12 cellular contexts compared by ENCODE assay signal in genomic region chr2:147829106-147829505, GRCh38. TPM values are rescaled to one million over a fixed set of nuclear protein-coding genes. Genes with fewer than 3 reads are reported as not detected.
DNase-seq lines count a peak whose midpoint lies in the region; ATAC-seq and TF ChIP-seq lines count a peak whose summit lies in the region.
"Had no signal": no experiment of that assay in that cellular context is flagged by ENCODE, and none has a peak within 500 bp of the region (broad histone marks: within the 10 kb centered on the region; RNA-seq: fewer than 3 reads in every experiment).

No MANE protein-coding gene starts in this region.

- BruUV-seq in Calu3 (replicated peaks; lab: Mats Ljungman, UMichigan) (no TSS peak), IMR-90 (replicated peaks; lab: Mats Ljungman, UMichigan) (no TSS peak)

- ATAC-seq in IMR-90 (ENCODE audit: low read depth) (peak; percentile 81), HG02884 (IDR thresholded peaks at IDR 0.05; ENCODE audit: unreplicated experiment) (no peak)
- ATAC-seq: activated T-cell treated with anti-CD3 and anti-CD28 coated beads, Interleukin-2, amount 50 U/mL, for 72 hours; left colon had no signal

- no peaks in the 10 kb centered on the region for H3K27me3 Mint-ChIP-seq in Calu3 (ENCODE audit: unreplicated experiment)
- peaks cover 4% of the 10 kb centered on the region for H3K27me3 Mint-ChIP-seq in activated T-cell treated with anti-CD3 and anti-CD28 coated beads, Interleukin-2, amount 50 U/mL, for 24 hours
- H3K27me3 Mint-ChIP-seq in activated T-helper 1 cell treated with anti-CD3 and anti-CD28 coated beads, Interleukin-12 subunit alpha, Interleukin-12 subunit beta, Interleukin-2, Interleukin-4 antibody, amounts not matched to agents 30 ng/mL and 10 ng/mL and 1 ng/mL, durations not matched to agents 14 hours and 24 hours and 36 hours (ENCODE audit: insufficient read depth), result peaks cover 13% of the 10 kb centered on the region

- H3K79me1 ChIP-seq in IMR-90 (ENCODE audit: low read depth in 1 of 2, low read length in 2 of 2), result no peaks in the 10 kb centered on the region

- no peak overlapping the region for H4K5ac ChIP-seq in IMR-90 (ENCODE audit: low read depth, low read length)

- no peak overlapping the region for H4K91ac ChIP-seq in IMR-90 (ENCODE audit: insufficient read depth, low read depth, low read length)

- no peaks in the 10 kb centered on the region for H3K9me1 ChIP-seq in IMR-90 (ENCODE audit: insufficient read depth, low read length)

- no peaks in the 10 kb centered on the region for H3K36me3 ChIP-seq in IMR-90 (ENCODE audit: control insufficient read depth, insufficient read depth, low read length)
- H3K36me3 ChIP-seq: prostate gland had no signal

- no peak for TF ChIP-seq CTCF in Calu3 (IDR thresholded peaks at IDR 0.05; ENCODE audit: unreplicated experiment)
- TF ChIP-seq CTCF in IMR-90 (conservative IDR thresholded peaks at IDR 0.05; ENCODE audit: low read depth, low read length), result no peak

- H3K9me3 Mint-ChIP-seq in Calu3 (ENCODE audit: low read depth, unreplicated experiment), result no peaks in the 10 kb centered on the region
- no peaks in the 10 kb centered on the region for H3K9me3 Mint-ChIP-seq in activated T-cell treated with anti-CD3 and anti-CD28 coated beads, Interleukin-2, amount 50 U/mL, for 24 hours
- H3K9me3 Mint-ChIP-seq in activated T-helper 1 cell treated with anti-CD3 and anti-CD28 coated beads, Interleukin-12 subunit alpha, Interleukin-12 subunit beta, Interleukin-2, Interleukin-4 antibody, amounts not matched to agents 30 ng/mL and 10 ng/mL and 1 ng/mL, durations not matched to agents 14 hours and 24 hours and 36 hours, result no peaks in the 10 kb centered on the region

- H3K9me3 ChIP-seq in IMR-90 (ENCODE audit: control insufficient read depth, insufficient read depth, low read length), result no peaks in the 10 kb centered on the region
- H3K9me3 ChIP-seq: prostate gland had no signal

- no peak overlapping the region for H3K4me3 Mint-ChIP-seq in Calu3 (ENCODE audit: low read depth, unreplicated experiment)
- H3K4me3 Mint-ChIP-seq in activated T-cell treated with anti-CD3 and anti-CD28 coated beads, Interleukin-2, amount 50 U/mL, for 24 hours, result no peak overlapping the region
- no peak overlapping the region for H3K4me3 Mint-ChIP-seq in activated T-helper 1 cell treated with anti-CD3 and anti-CD28 coated beads, Interleukin-12 subunit alpha, Interleukin-12 subunit beta, Interleukin-2, Interleukin-4 antibody, amounts not matched to agents 30 ng/mL and 10 ng/mL and 1 ng/mL, durations not matched to agents 14 hours and 24 hours and 36 hours
- H3K4me3 Mint-ChIP-seq: activated T-cell treated with anti-CD3 and anti-CD28 coated beads, Interleukin-2, amount 50 U/mL, for 72 hours had no signal

- H4K20me1 ChIP-seq in IMR-90 (ENCODE audit: insufficient read depth, low read length), result no peaks in the 10 kb centered on the region

- no peaks in the 10 kb centered on the region for H3K36me3 Mint-ChIP-seq in Calu3 (ENCODE audit: insufficient read depth, unreplicated experiment)
- no peaks in the 10 kb centered on the region for H3K36me3 Mint-ChIP-seq in activated T-cell treated with anti-CD3 and anti-CD28 coated beads, Interleukin-2, amount 50 U/mL, for 24 hours (ENCODE audit: low read depth)
- no peaks in the 10 kb centered on the region for H3K36me3 Mint-ChIP-seq in activated T-helper 1 cell treated with anti-CD3 and anti-CD28 coated beads, Interleukin-12 subunit alpha, Interleukin-12 subunit beta, Interleukin-2, Interleukin-4 antibody, amounts not matched to agents 30 ng/mL and 10 ng/mL and 1 ng/mL, durations not matched to agents 14 hours and 24 hours and 36 hours (ENCODE audit: low read depth)

- no peak overlapping the region for H2AFZ ChIP-seq in IMR-90 (replicated peaks; ENCODE audit: low read length, poor library complexity)

- H3K27ac Mint-ChIP-seq in Calu3 (ENCODE audit: unreplicated experiment), result peak overlapping the region; percentile 18
- no peak overlapping the region for H3K27ac Mint-ChIP-seq in activated T-cell treated with anti-CD3 and anti-CD28 coated beads, Interleukin-2, amount 50 U/mL, for 24 hours
- H3K27ac Mint-ChIP-seq in activated T-helper 1 cell treated with anti-CD3 and anti-CD28 coated beads, Interleukin-12 subunit alpha, Interleukin-12 subunit beta, Interleukin-2, Interleukin-4 antibody, amounts not matched to agents 30 ng/mL and 10 ng/mL and 1 ng/mL, durations not matched to agents 14 hours and 24 hours and 36 hours, result no peak overlapping the region
- H3K27ac Mint-ChIP-seq: activated T-cell treated with anti-CD3 and anti-CD28 coated beads, Interleukin-2, amount 50 U/mL, for 72 hours had no signal

- no peak overlapping the region for H3K4ac ChIP-seq in IMR-90 (ENCODE audit: low read depth, low read length)

- H2BK15ac ChIP-seq in IMR-90 (ENCODE audit: low read depth, low read length), result no peak overlapping the region

- POLR2A ChIA-PET in IMR-90 (lab: Charles Lee; ENCODE audit: unreplicated experiment), result no interaction called here

- no peak overlapping the region for H3K4me3 ChIP-seq in IMR-90 (ENCODE audit: insufficient read depth, low read depth, low read length)
- H3K4me3 ChIP-seq: prostate gland had no signal

- no peak overlapping the region for H3K27ac ChIP-seq in IMR-90 (ENCODE audit: insufficient read depth, low read length)
- H3K27ac ChIP-seq: prostate gland had no signal

- CTCF ChIA-PET in Calu3 (lab: Charles Lee) (no interaction called here), IMR-90 (lab: Yijun Ruan, JAX) (no interaction called here)

- H3K27me3 ChIP-seq in IMR-90 (ENCODE audit: control insufficient read depth, insufficient read depth, low read length), result no peaks in the 10 kb centered on the region

- intact Hi-C loops in Calu3 (cut with micrococcal nuclease; ENCODE audit: unreplicated experiment), result no loop called here
- intact Hi-C loops in IMR-90 (cut with micrococcal nuclease), result no loop called here
- intact Hi-C loops in activated T-helper 1 cell treated with anti-CD3 and anti-CD28 coated beads, Interleukin-12 subunit alpha, Interleukin-12 subunit beta, Interleukin-2, Interleukin-4 antibody, amounts not matched to agents 30 ng/mL and 10 ng/mL and 1 ng/mL, durations not matched to agents 14 hours and 24 hours and 36 hours (cut with micrococcal nuclease), result no loop called here

- no peak overlapping the region for H3K14ac ChIP-seq in IMR-90 (replicated peaks; ENCODE audit: low read depth, low read length)

- no peaks in the 10 kb centered on the region for H3K4me1 Mint-ChIP-seq in Calu3 (ENCODE audit: low read depth, unreplicated experiment)
- no peaks in the 10 kb centered on the region for H3K4me1 Mint-ChIP-seq in activated T-cell treated with anti-CD3 and anti-CD28 coated beads, Interleukin-2, amount 50 U/mL, for 24 hours (ENCODE audit: low read depth)
- no peaks in the 10 kb centered on the region for H3K4me1 Mint-ChIP-seq in activated T-helper 1 cell treated with anti-CD3 and anti-CD28 coated beads, Interleukin-12 subunit alpha, Interleukin-12 subunit beta, Interleukin-2, Interleukin-4 antibody, amounts not matched to agents 30 ng/mL and 10 ng/mL and 1 ng/mL, durations not matched to agents 14 hours and 24 hours and 36 hours (ENCODE audit: low read depth)

- no peak overlapping the region for H3K9ac ChIP-seq in IMR-90 (ENCODE audit: low read depth, low read length)

- no peak overlapping the region for H3K56ac ChIP-seq in IMR-90 (ENCODE audit: extremely low read depth, insufficient read depth, low read length)

- no peak overlapping the region for H3K23ac ChIP-seq in IMR-90 (ENCODE audit: low read depth, low read length)

- TF ChIP-seq RAD21 in IMR-90 (IDR thresholded peaks at IDR 0.05; ENCODE audit: low read length), result no peak

- TF ChIP-seq POLR2A in IMR-90 (IDR thresholded peaks at IDR 0.05; ENCODE audit: low read depth, low read length), result no peak

- H2AK9ac ChIP-seq in IMR-90 (replicated peaks; ENCODE audit: low read depth, low read length, poor library complexity), result no peak overlapping the region

- H3K4me1 ChIP-seq in IMR-90 (ENCODE audit: control insufficient read depth, insufficient read depth, low read length), result no peaks in the 10 kb centered on the region
- H3K4me1 ChIP-seq: prostate gland had no signal

- no peak overlapping the region for H2BK120ac ChIP-seq in IMR-90 (ENCODE audit: low read depth, low read length)

- H4K8ac ChIP-seq in IMR-90 (ENCODE audit: low read depth in 2 of 2, low read length in 2 of 2), result no peak overlapping the region; a peak in 1 of 4 replicates

- H2BK20ac ChIP-seq in IMR-90 (ENCODE audit: low read depth, low read length), result no peak overlapping the region

- no peak overlapping the region for H3K4me2 ChIP-seq in IMR-90 (ENCODE audit: low read depth, low read length)

- no peak overlapping the region for H2AK5ac ChIP-seq in IMR-90 (ENCODE audit: low read depth, low read length)

- no peak overlapping the region for H2BK5ac ChIP-seq in IMR-90 (ENCODE audit: low read depth, low read length, poor library complexity, severe bottlenecking)

- no peak for DNase-seq in Calu3
- DNase-seq in IMR-90, result peak; percentile 88
- DNase-seq in amniotic epithelial cell (ENCODE audit: low read depth), result peak; percentile 80
- peak; percentile 85 for DNase-seq in iris pigment epithelial cell (ENCODE audit: low read depth)
- no peak for DNase-seq in activated T-cell treated with anti-CD3 and anti-CD28 coated beads, Interleukin-2, amount 50 U/mL, for 24 hours
- no peak for DNase-seq in globus pallidus (ENCODE audit: low spot score)
- DNase-seq in activated T-helper 1 cell treated with anti-CD3 and anti-CD28 coated beads, Interleukin-12 subunit alpha, Interleukin-12 subunit beta, Interleukin-2, Interleukin-4 antibody, amounts not matched to agents 30 ng/mL and 10 ng/mL and 1 ng/mL, durations not matched to agents 14 hours and 24 hours and 36 hours (ENCODE audit: low spot score), result no peak
- DNase-seq: activated T-cell treated with anti-CD3 and anti-CD28 coated beads, Interleukin-2, amount 50 U/mL, for 72 hours; left colon; NCI-H1417 treated with DMSO at 0.1 percent for 48 hours had no signal

- in situ Hi-C loops in IMR-90 (cut with MboI; ENCODE audit: low sequenced_read_pairs), result no loop called here

- H3K18ac ChIP-seq in IMR-90 (ENCODE audit: low read depth, low read length), result no peak overlapping the region

- dilution Hi-C loops in IMR-90 (cut with HindIII; ENCODE audit: low sequenced_read_pairs, unreplicated experiment), result no loop called here

TF ChIP-seq in IMR-90, 13 proteins besides CTCF, POLR2A, EP300 and RAD21 (continues in another document):
- TF ChIP-seq NFE2L2 (IDR thresholded peaks at IDR 0.05; ENCODE audit: low read depth, low read length), result peak; percentile 99
- peak; percentile 87 for TF ChIP-seq MAFK (IDR thresholded peaks at IDR 0.05; ENCODE audit: low read depth, low read length)

RNA-seq across cellular contexts. Expression of gene ACVR2A, which starts 15.7 kb away (rescaled TPM):
- 12.5 and 14.8 TPM in 2 replicates for total RNA-seq in Calu3 (2022)
- total RNA-seq in IMR-90 (2012; rRNA removed), result 6.8 and 11.1 TPM in 2 replicates
- polyA plus RNA-seq in IMR-90 (2012; rRNA removed), result 1.7 and 1.8 TPM in 2 replicates
- 0.17 and 0.27 TPM in 2 replicates for polyA plus RNA-seq in IMR-90 (2012; cell fraction: cytosol; rRNA removed)
- 0.50 and 6.1 TPM in 2 replicates for polyA plus RNA-seq in IMR-90 (2012; cell fraction: nucleus; rRNA removed; ENCODE audit: low replicate concordance)
- 1.7 and 3.6 TPM in 2 replicates for total RNA-seq in activated T-helper 1 cell treated with anti-CD3 and anti-CD28 coated beads, Interleukin-12 subunit alpha, Interleukin-12 subunit beta, Interleukin-2, Interleukin-4 antibody, amounts not matched to agents 30 ng/mL and 10 ng/mL and 1 ng/mL, durations not matched to agents 14 hours and 24 hours and 36 hours

Comparison
In these comparisons a context has a peak if more than half of its experiments do, and no peak if none do; other contexts are left out.
1. DNase-seq: peak in IMR-90 (single experiment), amniotic epithelial cell (single experiment) and iris pigment epithelial cell (single experiment); none in Calu3 (single experiment), activated T-cell treated with anti-CD3 and anti-CD28 coated beads, Interleukin-2, amount 50 U/mL, for 24 hours (single experiment), globus pallidus (single experiment) and activated T-helper 1 cell treated with anti-CD3 and anti-CD28 coated beads, Interleukin-12 subunit alpha, Interleukin-12 subunit beta, Interleukin-2, Interleukin-4 antibody, amounts not matched to agents 30 ng/mL and 10 ng/mL and 1 ng/mL, durations not matched to agents 14 hours and 24 hours and 36 hours (single experiment).